1 cellular context compared by ENCODE assay signal in genomic region chr7:151231964-151232271, GRCh38.
TF ChIP-seq lines count a peak whose summit lies in the region.

No MANE protein-coding gene starts in this region.

TF ChIP-seq in K562, 482 proteins besides CTCF, POLR2A, EP300 and RAD21:
- TF ChIP-seq FOXK1 (CRISPR knock-in tag; IDR thresholded peaks at IDR 0.05; ENCODE audit: borderline replicate concordance), result 0 out of 2 replicates have a peak, but pooled peaks have one; percentile 5
- no peak for TF ChIP-seq BRF1 (IDR thresholded peaks at IDR 0.05; ENCODE audit: borderline replicate concordance, extremely low read depth, insufficient read length)
- TF ChIP-seq GATAD2A (IDR thresholded peaks at IDR 0.05), result 0 out of 2 replicates have a peak, but pooled peaks have one; percentile 29
- TF ChIP-seq TAF7 (tag; IDR thresholded peaks at IDR 0.05), result peak; percentile 72; the same call in 1 of the 2 replicates
- TF ChIP-seq ARID1B (IDR thresholded peaks at IDR 0.05), result peak; percentile 55; the same call in 1 of the 2 replicates
- 0 out of 4 replicates have a peak, but pooled peaks of 1 of the 2 experiments have one; percentile 21 for TF ChIP-seq FOXA3 (CRISPR knock-in tag; conservative IDR thresholded peaks at IDR 0.05 in 1 of 2, IDR thresholded peaks at IDR 0.05 in 1 of 2)
- TF ChIP-seq, protein P1, sequence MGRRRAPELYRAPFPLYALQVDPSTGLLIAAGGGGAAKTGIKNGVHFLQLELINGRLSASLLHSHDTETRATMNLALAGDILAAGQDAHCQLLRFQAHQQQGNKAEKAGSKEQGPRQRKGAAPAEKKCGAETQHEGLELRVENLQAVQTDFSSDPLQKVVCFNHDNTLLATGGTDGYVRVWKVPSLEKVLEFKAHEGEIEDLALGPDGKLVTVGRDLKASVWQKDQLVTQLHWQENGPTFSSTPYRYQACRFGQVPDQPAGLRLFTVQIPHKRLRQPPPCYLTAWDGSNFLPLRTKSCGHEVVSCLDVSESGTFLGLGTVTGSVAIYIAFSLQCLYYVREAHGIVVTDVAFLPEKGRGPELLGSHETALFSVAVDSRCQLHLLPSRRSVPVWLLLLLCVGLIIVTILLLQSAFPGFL (CRISPR knock-in tag; IDR thresholded peaks at IDR 0.05), result 0 out of 2 replicates have a peak, but pooled peaks have one; percentile 15
- no peak for TF ChIP-seq SP2 (IDR thresholded peaks at IDR 0.05; ENCODE audit: extremely low read depth, low read depth, low read length, poor library complexity, severe bottlenecking)
- 0 out of 2 replicates have a peak, but pooled peaks have one; percentile 12 for TF ChIP-seq CBX1 (IDR thresholded peaks at IDR 0.05; ENCODE audit: low read depth)
- no peak for TF ChIP-seq FUS (optimal IDR thresholded peaks at IDR 0.05; ENCODE audit: low read depth, low read length)
- TF ChIP-seq TOE1 (IDR thresholded peaks at IDR 0.05; ENCODE audit: borderline replicate concordance), result no peak
- TF ChIP-seq TOE1 (CRISPR knock-in tag; IDR thresholded peaks at IDR 0.05; ENCODE audit: borderline replicate concordance, low read depth), result no peak
- TF ChIP-seq ZNF639 (CRISPR knock-in tag; conservative IDR thresholded peaks at IDR 0.05 in 1 of 2, IDR thresholded peaks at IDR 0.05 in 1 of 2), result no peak
- TF ChIP-seq PHF20 (IDR thresholded peaks at IDR 0.05; ENCODE audit: partially characterized antibody), result peak; percentile 42
- 0 out of 4 replicates have a peak, but pooled peaks of 1 of the 2 experiments have one; percentile 10 for TF ChIP-seq FOXK2 (conservative IDR thresholded peaks at IDR 0.05 in 1 of 2, IDR thresholded peaks at IDR 0.05 in 1 of 2; ENCODE audit: low read depth in 2 of 2)
- peak in 1 of 2 experiments; percentile 69; a peak in 2 of 4 replicates for TF ChIP-seq KDM1A (IDR thresholded peaks at IDR 0.05)
- no peak for TF ChIP-seq ZBTB7A (IDR thresholded peaks at IDR 0.05; ENCODE audit: borderline replicate concordance, control insufficient read depth, low read depth, low read length)
- TF ChIP-seq, protein P2, sequence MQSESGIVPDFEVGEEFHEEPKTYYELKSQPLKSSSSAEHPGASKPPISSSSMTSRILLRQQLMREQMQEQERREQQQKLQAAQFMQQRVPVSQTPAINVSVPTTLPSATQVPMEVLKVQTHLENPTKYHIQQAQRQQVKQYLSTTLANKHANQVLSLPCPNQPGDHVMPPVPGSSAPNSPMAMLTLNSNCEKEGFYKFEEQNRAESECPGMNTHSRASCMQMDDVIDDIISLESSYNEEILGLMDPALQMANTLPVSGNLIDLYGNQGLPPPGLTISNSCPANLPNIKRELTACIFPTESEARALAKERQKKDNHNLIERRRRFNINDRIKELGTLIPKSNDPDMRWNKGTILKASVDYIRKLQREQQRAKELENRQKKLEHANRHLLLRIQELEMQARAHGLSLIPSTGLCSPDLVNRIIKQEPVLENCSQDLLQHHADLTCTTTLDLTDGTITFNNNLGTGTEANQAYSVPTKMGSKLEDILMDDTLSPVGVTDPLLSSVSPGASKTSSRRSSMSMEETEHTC (IDR thresholded peaks at IDR 0.05), result 0 out of 2 replicates have a peak, but pooled peaks have one; percentile 6
- TF ChIP-seq ELF1 (tag; IDR thresholded peaks at IDR 0.05), result no peak
- peak; percentile 72; the same call in 1 of the 2 replicates for TF ChIP-seq LCOR (CRISPR knock-in tag; IDR thresholded peaks at IDR 0.05)
- TF ChIP-seq ARHGAP35 (IDR thresholded peaks at IDR 0.05; ENCODE audit: partially characterized antibody), result peak; percentile 29
- TF ChIP-seq CBX8 (IDR thresholded peaks at IDR 0.05; ENCODE audit: borderline replicate concordance, extremely low read depth, low read depth, low read length, poor library complexity, severe bottlenecking), result no peak
- TF ChIP-seq, protein P3, sequence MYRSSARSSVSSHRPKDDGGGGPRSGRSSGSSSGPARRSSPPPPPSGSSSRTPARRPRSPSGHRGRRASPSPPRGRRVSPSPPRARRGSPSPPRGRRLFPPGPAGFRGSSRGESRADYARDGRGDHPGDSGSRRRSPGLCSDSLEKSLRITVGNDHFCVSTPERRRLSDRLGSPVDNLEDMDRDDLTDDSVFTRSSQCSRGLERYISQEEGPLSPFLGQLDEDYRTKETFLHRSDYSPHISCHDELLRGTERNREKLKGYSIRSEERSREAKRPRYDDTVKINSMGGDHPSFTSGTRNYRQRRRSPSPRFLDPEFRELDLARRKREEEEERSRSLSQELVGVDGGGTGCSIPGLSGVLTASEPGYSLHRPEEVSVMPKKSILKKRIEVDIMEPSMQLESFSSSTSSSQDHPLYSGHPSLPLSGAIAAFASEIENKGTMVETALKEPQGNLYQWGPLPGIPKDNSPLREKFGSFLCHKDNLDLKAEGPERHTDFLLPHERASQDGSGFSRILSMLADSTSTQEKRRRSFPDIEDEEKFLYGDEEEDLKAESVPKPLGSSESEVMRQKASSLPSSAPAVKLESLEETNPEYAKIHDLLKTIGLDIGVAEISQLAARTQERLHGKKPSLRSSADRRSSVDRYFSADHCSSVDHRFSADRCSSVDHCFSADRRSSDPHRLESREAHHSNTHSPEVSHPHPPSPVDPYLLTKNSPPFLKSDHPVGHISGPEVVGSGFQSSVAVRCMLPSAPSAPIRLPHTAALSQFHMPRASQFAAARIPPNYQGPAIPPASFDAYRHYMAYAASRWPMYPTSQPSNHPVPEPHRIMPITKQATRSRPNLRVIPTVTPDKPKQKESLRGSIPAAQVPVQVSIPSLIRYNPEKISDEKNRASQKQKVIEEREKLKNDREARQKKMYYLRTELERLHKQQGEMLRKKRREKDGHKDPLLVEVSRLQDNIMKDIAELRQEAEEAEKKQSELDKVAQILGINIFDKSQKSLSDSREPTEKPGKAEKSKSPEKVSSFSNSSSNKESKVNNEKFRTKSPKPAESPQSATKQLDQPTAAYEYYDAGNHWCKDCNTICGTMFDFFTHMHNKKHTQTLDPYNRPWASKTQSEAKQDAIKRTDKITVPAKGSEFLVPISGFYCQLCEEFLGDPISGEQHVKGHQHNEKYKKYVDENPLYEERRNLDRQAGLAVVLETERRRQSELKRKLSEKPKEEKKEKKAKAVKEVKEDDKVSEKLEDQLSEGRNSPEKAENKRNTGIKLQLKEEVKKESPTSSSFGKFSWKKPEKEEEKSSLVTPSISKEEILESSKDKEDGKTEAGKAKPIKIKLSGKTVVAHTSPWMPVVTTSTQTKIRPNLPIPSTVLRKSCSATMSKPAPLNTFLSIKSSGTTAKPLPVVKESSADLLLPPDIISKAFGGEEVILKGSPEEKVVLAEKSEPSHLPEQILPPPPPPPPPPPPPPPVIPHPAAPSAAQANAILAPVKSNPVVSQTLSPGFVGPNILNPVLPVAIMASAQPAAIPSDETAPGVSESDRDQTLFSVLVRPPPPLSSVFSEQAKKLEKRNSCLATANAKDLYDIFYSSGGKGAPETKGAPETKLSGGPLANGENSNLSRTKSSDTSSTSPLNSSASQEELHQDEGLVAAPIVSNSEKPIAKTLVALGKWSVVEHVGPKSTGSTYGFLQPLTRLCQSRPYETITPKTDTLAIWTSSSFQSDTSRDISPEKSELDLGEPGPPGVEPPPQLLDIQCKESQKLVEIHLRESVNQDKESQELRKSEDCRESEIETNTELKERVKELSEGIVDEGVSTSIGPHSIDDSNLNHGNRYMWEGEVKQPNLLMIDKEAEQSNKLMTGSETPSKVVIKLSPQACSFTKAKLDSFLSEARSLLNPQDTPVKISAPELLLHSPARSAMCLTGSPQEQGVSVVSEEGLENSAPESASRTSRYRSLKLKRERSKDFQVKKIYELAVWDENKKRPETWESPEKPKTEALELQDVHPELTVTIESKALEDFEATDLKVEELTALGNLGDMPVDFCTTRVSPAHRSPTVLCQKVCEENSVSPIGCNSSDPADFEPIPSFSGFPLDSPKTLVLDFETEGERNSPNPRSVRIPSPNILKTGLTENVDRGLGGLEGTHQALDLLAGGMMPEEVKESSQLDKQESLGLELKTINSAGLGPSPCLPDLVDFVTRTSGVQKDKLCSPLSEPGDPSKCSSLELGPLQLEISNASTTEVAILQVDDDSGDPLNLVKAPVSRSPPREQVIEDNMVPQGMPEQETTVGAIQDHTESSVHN (IDR thresholded peaks at IDR 0.05; ENCODE audit: borderline replicate concordance in 1 of 2, low read depth in 1 of 2), result no peak
- TF ChIP-seq SRSF9 (IDR thresholded peaks at IDR 0.05; ENCODE audit: borderline replicate concordance, low read depth, low read length), result no peak
